ENCODE assay signal across 9 cellular contexts in the genomic region with DNA sequence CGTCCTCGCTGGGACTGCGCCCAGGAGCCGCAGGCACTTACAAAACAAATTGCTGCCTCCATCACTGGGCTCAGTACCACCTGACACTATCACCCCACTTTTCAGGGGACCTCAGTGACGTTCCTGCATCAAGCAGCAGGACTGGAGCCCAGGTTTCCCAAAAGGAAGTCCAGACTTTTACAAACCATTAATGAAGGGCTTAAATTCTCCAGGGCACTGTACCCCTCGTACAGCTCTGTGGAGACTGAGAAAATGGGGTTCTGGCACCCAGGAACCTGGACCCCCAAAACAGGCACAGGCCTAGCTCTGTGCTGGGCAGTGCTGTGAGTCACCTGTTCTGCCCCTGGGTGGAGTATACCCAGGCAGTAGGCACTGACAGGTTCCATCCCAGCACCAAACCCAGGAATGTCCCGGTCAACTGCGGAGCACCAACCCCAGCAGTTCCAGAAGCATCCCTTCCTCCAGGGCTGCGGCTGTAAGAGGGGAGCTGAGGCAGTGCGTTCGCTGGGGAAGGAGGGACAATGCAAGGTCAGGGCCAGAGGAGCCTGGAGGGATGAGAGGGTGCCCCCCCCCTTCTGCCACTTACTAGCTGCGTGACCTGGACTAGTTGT. TPM values are rescaled to one million over a fixed set of nuclear protein-coding genes. Genes with fewer than 3 reads are reported as not detected.
DNase-seq lines count a peak whose midpoint lies in the region; ATAC-seq and TF ChIP-seq lines count a peak whose summit lies in the region.
"Had no signal": no experiment of that assay in that cellular context is flagged by ENCODE, and none has a peak within 500 bp of the region (broad histone marks: within the 10 kb centered on the region; RNA-seq: fewer than 3 reads in every experiment).

No MANE protein-coding gene starts in this region.

- no peak overlapping the region for H2BK120ac ChIP-seq in neuronal stem cell (ENCODE audit: low read depth, low read length)

- no peak overlapping the region for H4K91ac ChIP-seq in neuronal stem cell (ENCODE audit: low read depth, low read length, poor library complexity)

- no peak overlapping the region for H3K23ac ChIP-seq in neuronal stem cell (ENCODE audit: low read depth, low read length, poor library complexity)

- no peak overlapping the region for H2BK15ac ChIP-seq in neuronal stem cell (ENCODE audit: low read length)

- 0% methylated on average over 5 of the region's 12 CpGs for WGBS in mammary epithelial cell (ENCODE audit: low coverage, missing lambda C conversion rate)
- WGBS in neuronal stem cell (ENCODE audit: extremely low coverage in 2 of 2, insufficient read length in 2 of 2, insufficient replicate concordance in 1 of 2), 2 donors = no CpG with 5 or more reads among the region's 12 CpGs

- no peak overlapping the region for H2BK12ac ChIP-seq in neuronal stem cell (ENCODE audit: low read length)

- H2AFZ ChIP-seq in mammary epithelial cell (ENCODE audit: low read depth, low read length) (peak overlapping the region; percentile 97), neuronal stem cell (ENCODE audit: low read length) (peak overlapping the region; percentile 98)

- in situ Hi-C loops in mammary epithelial cell (cut with MboI; ENCODE audit: low sequenced_read_pairs in 2 of 2) = loop anchor here in 1 of 2 donors (10.0 kb wide), 1 partner anchor 283 kb away; no protein-coding TSS in a partner anchor

- no peak for ATAC-seq in GM19351 (IDR thresholded peaks at IDR 0.05; ENCODE audit: unreplicated experiment)

- H3K36me3 ChIP-seq in HUES48 (ENCODE audit: control insufficient read depth, insufficient read depth, low read length) (no peaks in the 10 kb centered on the region), mammary epithelial cell (ENCODE audit: insufficient read depth, low read length) (no peaks in the 10 kb centered on the region), neuronal stem cell (replicated peaks in 1 of 2; ENCODE audit: control insufficient read depth in 2 of 2, insufficient read depth in 2 of 2, low read length in 2 of 2) (no peaks in the 10 kb centered on the region)

- H2AK5ac ChIP-seq in neuronal stem cell (ENCODE audit: low read depth, low read length) = no peak overlapping the region

- H3K79me2 ChIP-seq in mammary epithelial cell (ENCODE audit: insufficient read depth, low read length) = no peaks in the 10 kb centered on the region

- intact Hi-C loops in mammary epithelial cell (cut with micrococcal nuclease) = loop anchor here (1.0 to 5.0 kb wide), 6 partner anchors 35 to 285 kb away; no protein-coding TSS in a partner anchor

- peak; percentile 51 for DNase-seq in DMS53 (lab: John Stamatoyannopoulos, UW)
- no peak for DNase-seq in mammary epithelial cell
- DNase-seq in neuronal stem cell (ENCODE audit: low spot score) = no peak
- DNase-seq in NCI-H2029 (lab: John Stamatoyannopoulos, UW) = no peak
- DNase-seq in retina = no peak
- no peak for DNase-seq in KG1 (lab: John Stamatoyannopoulos, UW)

- H3K27me3 ChIP-seq in HUES48 (ENCODE audit: control insufficient read depth, insufficient read depth, low read length) (peaks cover 66% of the 10 kb centered on the region), mammary epithelial cell (ENCODE audit: insufficient read depth, low read length) (peaks cover 13% of the 10 kb centered on the region), neuronal stem cell (ENCODE audit: control insufficient read depth in 3 of 3, insufficient read depth in 3 of 3, low read depth in 1 of 3, low read length in 3 of 3) (peaks cover 16 to 70% (median 52%) of the 10 kb centered on the region in 3 experiments)

- H3K9me3 ChIP-seq in HUES48 (ENCODE audit: control insufficient read depth, insufficient read depth, low read length) (no peaks in the 10 kb centered on the region), mammary epithelial cell (replicated peaks; ENCODE audit: insufficient read depth, low read length) (no peaks in the 10 kb centered on the region), neuronal stem cell (replicated peaks in 1 of 2; ENCODE audit: control insufficient read depth in 2 of 2, insufficient read depth in 1 of 2, low read depth in 1 of 2, low read length in 2 of 2) (no peaks in the 10 kb centered on the region)

- CTCF ChIA-PET in mammary epithelial cell (lab: Charles Lee; ENCODE audit: low non-redundant PET) = interaction anchor here (0.6 to 1.5 kb wide), 7 partner anchors 19 to 1797 kb away, joined by 3 to 46 read pairs (median 3); a partner anchor contains a TSS

- no peak overlapping the region for H2BK5ac ChIP-seq in neuronal stem cell (ENCODE audit: low read length)

- H3K79me1 ChIP-seq in neuronal stem cell (ENCODE audit: low read depth, low read length) = peaks cover 2% of the 10 kb centered on the region

- no peaks in the 10 kb centered on the region for H4K20me1 ChIP-seq in mammary epithelial cell (ENCODE audit: insufficient read depth, low read length)

- H3K4me1 ChIP-seq in HUES48 (ENCODE audit: control insufficient read depth, insufficient read depth, low read length) (peaks cover 20% of the 10 kb centered on the region), mammary epithelial cell (ENCODE audit: insufficient read depth, low read length) (peaks cover 27% of the 10 kb centered on the region), neuronal stem cell (ENCODE audit: control insufficient read depth in 2 of 2, insufficient read depth in 1 of 2, low read depth in 1 of 2, low read length in 2 of 2) (peaks cover 16% of the 10 kb centered on the region in 2 donors)

- no peak overlapping the region for H4K8ac ChIP-seq in neuronal stem cell (ENCODE audit: low read depth, low read length)

- peak overlapping the region; percentile 62 for H3K18ac ChIP-seq in neuronal stem cell (ENCODE audit: low read length)

- TF ChIP-seq CTCF in mammary epithelial cell (conservative IDR thresholded peaks at IDR 0.05 in 1 of 2, IDR thresholded peaks at IDR 0.05 in 1 of 2; ENCODE audit: extremely low read depth in 1 of 2, insufficient read depth in 1 of 2, low read depth in 1 of 2, low read length in 2 of 2) = no peak

- no peak overlapping the region for H3K27ac ChIP-seq in HUES48 (ENCODE audit: low read depth, low read length)
- no peak overlapping the region for H3K27ac ChIP-seq in mammary epithelial cell (ENCODE audit: insufficient read depth, low read depth, low read length)
- no peak overlapping the region for H3K27ac ChIP-seq in neuronal stem cell (replicated peaks; ENCODE audit: low read length)

- BruUV-seq in mammary epithelial cell (replicated peaks; lab: Mats Ljungman, UMichigan) = no TSS peak

- dilution Hi-C loops in mammary epithelial cell (cut with HindIII; ENCODE audit: low sequenced_read_pairs) = no loop called here

- H3K4me2 ChIP-seq in mammary epithelial cell (ENCODE audit: insufficient read depth, low read depth, low read length) (peak overlapping the region; percentile 94), neuronal stem cell (ENCODE audit: insufficient read depth, low read length, poor library complexity, severe bottlenecking) (peak overlapping the region; percentile 31)

- no peak overlapping the region for H3K4ac ChIP-seq in neuronal stem cell (ENCODE audit: low read length)

- H3K4me3 ChIP-seq in HUES48 (ENCODE audit: low read depth, low read length) (peak overlapping the region; percentile 77; the same call in 1 of the 2 replicates), mammary epithelial cell (replicated peaks in 1 of 3; ENCODE audit: insufficient read depth in 1 of 3, low read depth in 2 of 3, low read length in 3 of 3) (peak overlapping the region; percentile 55 to 59 (median 55)), neuronal stem cell (ENCODE audit: low read length in 2 of 2) (no peak overlapping the region)

- H3K14ac ChIP-seq in neuronal stem cell (ENCODE audit: low read length) = no peak overlapping the region

- H3K9ac ChIP-seq in HUES48 (ENCODE audit: low read depth, low read length) (no peak overlapping the region), mammary epithelial cell (ENCODE audit: insufficient read depth, low read length) (no peak overlapping the region), neuronal stem cell (ENCODE audit: low read depth, low read length, poor library complexity) (no peak overlapping the region)

RNA-seq across cellular contexts. Expression of a gene that starts 24.6 kb away (rescaled TPM):
- total RNA-seq in mammary epithelial cell = not detected
- not detected for polyA plus RNA-seq in mammary epithelial cell
- polyA minus RNA-seq in mammary epithelial cell = not detected
- not detected for polyA plus RNA-seq in neuronal stem cell (2013, experiment 1 of 2)
- not detected for polyA plus RNA-seq in neuronal stem cell (2013, experiment 2 of 2)
- total RNA-seq: aorta had no signal
- polyA plus RNA-seq: aorta had no signal

RNA-seq across cellular contexts. Expression of a gene that starts 36.3 kb away (rescaled TPM):
- 10 to 100 TPM; 19.5 to 31.7 TPM for total RNA-seq in mammary epithelial cell
- polyA plus RNA-seq in mammary epithelial cell = 21.8 TPM
- 30.3 TPM for polyA minus RNA-seq in mammary epithelial cell
- 22.5 TPM for polyA plus RNA-seq in neuronal stem cell (2013, experiment 1 of 2)
- polyA plus RNA-seq in neuronal stem cell (2013, experiment 2 of 2) = 22.4 TPM

RNA-seq across cellular contexts. Expression of a gene that starts 55.3 kb away (rescaled TPM):
- 10 to 100 TPM; 11.5 to 14.0 TPM for total RNA-seq in mammary epithelial cell
- polyA plus RNA-seq in mammary epithelial cell = 15.4 TPM
- 8.5 TPM for polyA minus RNA-seq in mammary epithelial cell
- polyA plus RNA-seq in neuronal stem cell (2013, experiment 1 of 2) = 9.8 TPM
- 9.4 TPM for polyA plus RNA-seq in neuronal stem cell (2013, experiment 2 of 2)

RNA-seq across cellular contexts. Expression of a gene that starts 56.4 kb away (rescaled TPM):
- 100 to 1,000 TPM; 204 to 348 TPM for total RNA-seq in mammary epithelial cell
- polyA plus RNA-seq in mammary epithelial cell = 357 TPM
- 607 TPM for polyA minus RNA-seq in mammary epithelial cell
- polyA plus RNA-seq in neuronal stem cell (2013, experiment 1 of 2) = 438 TPM
- polyA plus RNA-seq in neuronal stem cell (2013, experiment 2 of 2) = 440 TPM

Comparison
In these comparisons a context has a peak if more than half of its experiments do, and no peak if none do; other contexts are left out.
1. H3K4me3 ChIP-seq: peak in HUES48 (single experiment) and mammary epithelial cell (3 of 3); none in neuronal stem cell (0 of 2).